Comparison of ENCODE assay signal across 18 cellular contexts in the genomic region with DNA sequence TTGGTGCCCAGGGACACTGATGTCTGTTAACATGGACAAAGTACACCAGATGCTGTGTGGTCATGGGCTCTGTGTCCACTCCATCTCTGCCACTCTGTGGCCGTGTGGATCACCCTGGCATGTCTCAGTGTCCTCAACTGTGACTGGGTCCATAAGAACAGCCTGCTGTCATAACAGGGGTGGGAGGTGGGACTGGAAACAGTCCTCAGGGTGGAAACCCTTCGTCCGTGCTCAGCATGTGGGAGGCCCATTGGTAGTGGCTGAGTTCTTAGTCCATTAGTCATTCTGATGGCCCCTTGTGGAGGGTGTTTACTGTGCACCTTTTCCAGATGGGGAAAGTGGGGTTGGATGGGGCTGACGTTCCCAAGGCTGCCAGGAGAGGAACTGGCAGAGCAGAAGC. TPM values are rescaled to one million over a fixed set of nuclear protein-coding genes. Genes with fewer than 3 reads are reported as not detected.
A peak's percentile ranks its signal among the peaks of the same experiment; 100 is the strongest.
DNase-seq lines count a peak whose midpoint lies in the region; ATAC-seq, FAIRE-seq and TF ChIP-seq lines count a peak whose summit lies in the region.
"Had no signal": no experiment of that assay in that cellular context is flagged by ENCODE, and none has a peak within 500 bp of the region (broad histone marks: within the 10 kb centered on the region; RNA-seq: fewer than 3 reads in every experiment).

No MANE protein-coding gene starts in this region.

- no peak overlapping the region for H4K8ac ChIP-seq in trophoblast cell (ENCODE audit: low read depth, low read length)

- H2BK5ac ChIP-seq in trophoblast cell (ENCODE audit: low read depth, low read length, poor library complexity), result no peak overlapping the region

- H3K4me3 ChIP-seq in bronchial epithelial cell (ENCODE audit: low read depth, low read length) (no peak overlapping the region), trophoblast cell (ENCODE audit: low read depth, low read length) (no peak overlapping the region), colonic mucosa (no peak overlapping the region)
- H3K4me3 ChIP-seq: cardiac muscle cell, left ventricle myocardium inferior had no signal

- H3K36me3 ChIP-seq in bronchial epithelial cell (ENCODE audit: control insufficient read depth, insufficient read depth, low read length) (peaks cover 8% of the 10 kb centered on the region), trophoblast cell (ENCODE audit: control insufficient read depth in 1 of 2, insufficient read depth in 2 of 2, low read length in 2 of 2) (peaks cover 4 to 5% of the 10 kb centered on the region in 2 experiments), colonic mucosa (no peaks in the 10 kb centered on the region)
- H3K36me3 ChIP-seq: cardiac muscle cell had no signal

- intact Hi-C loops in colonic mucosa (cut with DNase I), result no loop called here

- H3K9ac ChIP-seq in trophoblast cell (ENCODE audit: low read length), result no peak overlapping the region
- no peak overlapping the region for H3K9ac ChIP-seq in colonic mucosa (ENCODE audit: low read depth in 2 of 2, low read length in 2 of 2)

- no peak overlapping the region for H2AK5ac ChIP-seq in trophoblast cell (ENCODE audit: low read length)

- H3K27me3 ChIP-seq in bronchial epithelial cell (ENCODE audit: control insufficient read depth, insufficient read depth, low read length) (no peaks in the 10 kb centered on the region), trophoblast cell (ENCODE audit: insufficient read depth, low read length) (no peaks in the 10 kb centered on the region), colonic mucosa (no peaks in the 10 kb centered on the region)
- H3K27me3 ChIP-seq: cardiac muscle cell had no signal

- H3K23ac ChIP-seq in trophoblast cell (ENCODE audit: low read length), result peak overlapping the region; percentile 7

- H3K27ac ChIP-seq in trophoblast cell (ENCODE audit: low read depth, low read length) (no peak overlapping the region), colonic mucosa (no peak overlapping the region)
- H3K27ac ChIP-seq: C4-2B, cardiac muscle cell, left ventricle myocardium inferior had no signal

- no peak overlapping the region for H3K4ac ChIP-seq in trophoblast cell (ENCODE audit: low read depth, low read length)

- FAIRE-seq in bronchial epithelial cell (lab: Jason Lieb, UNC), result peak; percentile 32

- H2BK12ac ChIP-seq in trophoblast cell (ENCODE audit: low read length), result no peak overlapping the region

- peaks cover 0 to 4% of the 10 kb centered on the region in 2 experiments for H3K4me1 ChIP-seq in trophoblast cell (ENCODE audit: control insufficient read depth in 1 of 2, insufficient read depth in 2 of 2, low read length in 2 of 2)
- no peaks in the 10 kb centered on the region for H3K4me1 ChIP-seq in colonic mucosa

- DNase-seq in ELR (ENCODE audit: low read depth) (peak; percentile 58), M059J (ENCODE audit: low read depth) (peak; percentile 79), bronchial epithelial cell (ENCODE audit: low read depth) (no peak), trophoblast cell (no peak), colonic mucosa (no peak)
- no peak for DNase-seq in activated naive CD4-positive, alpha-beta T cell (lab: John Stamatoyannopoulos, UW)
- DNase-seq: activated CD4-positive, alpha-beta T cell treated with anti-CD3 and anti-CD28 coated beads, Interleukin-2, amount 50 U/mL, for 1 hour; activated naive CD8-positive, alpha-beta T cell treated with anti-CD3 and anti-CD28 coated beads for 36 hours; Kasumi-1; left ventricle myocardium inferior; NCI-H1436 treated with DMSO at 0.1 percent for 48 hours; nucleus accumbens; stimulated activated CD4-positive, alpha-beta T cell treated with anti-CD3 and anti-CD28 coated beads, Interleukin-4, amount 100 ng/mL, for 1 hour had no signal

- H3K18ac ChIP-seq in trophoblast cell (ENCODE audit: low read length), result no peak overlapping the region

- H4K91ac ChIP-seq in trophoblast cell (ENCODE audit: low read depth, low read length), result no peak overlapping the region

- H3K79me2 ChIP-seq in trophoblast cell (ENCODE audit: control insufficient read depth, insufficient read depth, low read length, poor library complexity), result no peaks in the 10 kb centered on the region

- no CpG with 5 or more reads among the region's 4 CpGs for WGBS in trophoblast cell (ENCODE audit: extremely low coverage, insufficient coverage, insufficient read length)

- H2BK120ac ChIP-seq in trophoblast cell (ENCODE audit: insufficient read depth, low read length, poor library complexity), result no peak overlapping the region

- no peak overlapping the region for H4K12ac ChIP-seq in trophoblast cell (ENCODE audit: low read depth, low read length)

- H3K9me3 ChIP-seq in trophoblast cell (ENCODE audit: insufficient read depth, low read depth, low read length) (no peaks in the 10 kb centered on the region), colonic mucosa (no peaks in the 10 kb centered on the region)
- H3K9me3 ChIP-seq: left ventricle myocardium inferior had no signal

- ATAC-seq in HG02938 (IDR thresholded peaks at IDR 0.05; ENCODE audit: unreplicated experiment) (no peak), GM18867 (IDR thresholded peaks at IDR 0.05; ENCODE audit: unreplicated experiment) (no peak)

- H2AFZ ChIP-seq in trophoblast cell (ENCODE audit: insufficient read depth, low read length, poor library complexity), result no peak overlapping the region

- no peaks in the 10 kb centered on the region for H3K79me1 ChIP-seq in trophoblast cell (ENCODE audit: low read length)

- H3K14ac ChIP-seq in trophoblast cell (ENCODE audit: low read length), result no peak overlapping the region

- H3K4me2 ChIP-seq in trophoblast cell (ENCODE audit: low read length), result no peak overlapping the region

- no peak for TF ChIP-seq CTCF in bronchial epithelial cell (IDR thresholded peaks at IDR 0.05; ENCODE audit: insufficient read depth, low read length, severe bottlenecking)
- TF ChIP-seq CTCF in colonic mucosa (IDR thresholded peaks at IDR 0.05), result no peak

RNA-seq across cellular contexts. Expression of a gene that starts 12.8 kb away (rescaled TPM):
- total RNA-seq in M059J (2014; rRNA removed; shearing (Covaris generic)), result 97.4 and 112 TPM in 2 replicates
- total RNA-seq in bronchial epithelial cell, result 63.7 and 76.0 TPM in 2 replicates
- polyA plus RNA-seq in trophoblast cell (2013), result 10.0 and 10.5 TPM in 2 replicates
- 10 to 100 TPM; 16.2 to 24.8 TPM for total RNA-seq in colonic mucosa

RNA-seq across cellular contexts. Expression of a gene that starts 15.9 kb away (rescaled TPM):
- total RNA-seq in M059J (2014; rRNA removed; shearing (Covaris generic)), result 27.0 and 34.0 TPM in 2 replicates
- total RNA-seq in bronchial epithelial cell (41.9 and 96.5 TPM in 2 replicates), colonic mucosa (10 to 100 TPM; 18.5 to 28.4 TPM)
- polyA plus RNA-seq in trophoblast cell (2013), result 9.8 and 9.9 TPM in 2 replicates

RNA-seq across cellular contexts. Expression of a gene that starts 37.8 kb away (rescaled TPM):
- not detected in 2 replicates for total RNA-seq in M059J (2014; rRNA removed; shearing (Covaris generic))
- total RNA-seq in bronchial epithelial cell (9.2 and 16.9 TPM in 2 replicates), colonic mucosa (1 to 10 TPM; 6.1 to 6.7 TPM)
- polyA plus RNA-seq in trophoblast cell (2013), result 1.9 and 2.0 TPM in 2 replicates
- total RNA-seq: activated naive CD8-positive, alpha-beta T cell treated with anti-CD3 and anti-CD28 coated beads for 36 hours; cardiac muscle cell; left ventricle myocardium inferior; temporal lobe had no signal
- polyA plus RNA-seq: cardiac muscle cell had no signal

Comparison
In these comparisons a context has a peak if more than half of its experiments do, and no peak if none do; other contexts are left out.
1. DNase-seq: peak in ELR (single experiment) and M059J (single experiment); none in bronchial epithelial cell (single experiment), trophoblast cell (0 of 2), colonic mucosa (single experiment) and activated naive CD4-positive, alpha-beta T cell (0 of 4).